10 cellular contexts compared by ENCODE assay signal in genomic region chr12:103858953-103859601, GRCh38. TPM values are rescaled to one million over a fixed set of nuclear protein-coding genes. Genes with fewer than 3 reads are reported as not detected.
DNase-seq lines count a peak whose midpoint lies in the region; ATAC-seq, FAIRE-seq and TF ChIP-seq lines count a peak whose summit lies in the region.
"Had no signal": no experiment of that assay in that cellular context is flagged by ENCODE, and none has a peak within 500 bp of the region (broad histone marks: within the 10 kb centered on the region; RNA-seq: fewer than 3 reads in every experiment).

No MANE protein-coding gene starts in this region.

- peak; percentile 87 for ATAC-seq in K562
- no peak for ATAC-seq in activated T-cell treated with anti-CD3 and anti-CD28 coated beads, Interleukin-2, amount 50 U/mL, for 4 hours

- no peak overlapping the region for H3K4me3 Mint-ChIP-seq in activated T-cell treated with anti-CD3 and anti-CD28 coated beads, Interleukin-2, amount 50 U/mL, for 4 hours

- intact Hi-C loops in K562 (cut with micrococcal nuclease), result no loop called here

- POLR2A ChIA-PET in K562 (lab: Yijun Ruan, JAX), result interaction anchor here (0.6 kb wide), 1 partner anchor 313 kb away, joined by 3 read pairs; no protein-coding TSS in a partner anchor

- H3K4me2 ChIP-seq in K562 (ENCODE audit: insufficient read depth, low read length), result peak overlapping the region; percentile 29; the same call in 1 of the 2 replicates
- H3K4me2 ChIP-seq in keratinocyte (ENCODE audit: control insufficient read depth, extremely low read depth, insufficient read depth, low read depth, low read length), result peak overlapping the region; percentile 70

- H3K27ac ChIP-seq in K562 (ENCODE audit: extremely low read depth, low read depth, low read length) (no peak overlapping the region; the same call in 2 of the 3 replicates), keratinocyte (ENCODE audit: control insufficient read depth, insufficient read depth, low read length) (peak overlapping the region; percentile 91), thymus (ENCODE audit: low read depth) (peak overlapping the region; percentile 67)

- TF ChIP-seq RAD21 in K562 (CRISPR knock-in tag; conservative IDR thresholded peaks at IDR 0.05 in 1 of 2, IDR thresholded peaks at IDR 0.05 in 1 of 2), result no peak

- BruUV-seq in K562 (replicated peaks; lab: Mats Ljungman, UMichigan), result no TSS peak

- H3K9me3 ChIP-seq in K562 (replicated peaks; ENCODE audit: control insufficient read depth, insufficient read depth, low read depth, low read length) (no peaks in the 10 kb centered on the region), keratinocyte (ENCODE audit: control insufficient read depth, low read depth, low read length) (no peaks in the 10 kb centered on the region), thymus (ENCODE audit: control insufficient read depth) (no peaks in the 10 kb centered on the region)

- H4K20me1 ChIP-seq in K562 (replicated peaks; ENCODE audit: control insufficient read depth, insufficient read depth, low read length), result no peaks in the 10 kb centered on the region
- no peaks in the 10 kb centered on the region for H4K20me1 ChIP-seq in keratinocyte (ENCODE audit: control insufficient read depth, extremely low read depth, insufficient read depth, low read length)

- H3K4me1 ChIP-seq in K562 (replicated peaks in 1 of 2; ENCODE audit: control insufficient read depth in 2 of 2, insufficient read depth in 2 of 2, low read length in 2 of 2) (peaks cover 0 to 9% of the 10 kb centered on the region in 2 experiments; a peak in 2 of 5 replicates), keratinocyte (ENCODE audit: control insufficient read depth, extremely low read depth, insufficient read depth, low read length) (peaks cover 17% of the 10 kb centered on the region), thymus (ENCODE audit: control insufficient read depth, insufficient read depth, low read length) (no peaks in the 10 kb centered on the region)

- H3K36me3 Mint-ChIP-seq in activated T-cell treated with anti-CD3 and anti-CD28 coated beads, Interleukin-2, amount 50 U/mL, for 4 hours (ENCODE audit: insufficient read depth), result no peaks in the 10 kb centered on the region

- no peaks in the 10 kb centered on the region for H3K9me3 Mint-ChIP-seq in activated T-cell treated with anti-CD3 and anti-CD28 coated beads, Interleukin-2, amount 50 U/mL, for 4 hours

- TF ChIP-seq CTCF in K562 (IDR thresholded peaks at IDR 0.05 in 2 of 3, conservative IDR thresholded peaks at IDR 0.05 in 1 of 3; ENCODE audit: insufficient read depth in 2 of 3, low read depth in 1 of 3, low read length in 3 of 3) (no peak), keratinocyte (optimal IDR thresholded peaks at IDR 0.05 in 1 of 3, IDR thresholded peaks at IDR 0.05 in 1 of 3, conservative IDR thresholded peaks at IDR 0.05 in 1 of 3; ENCODE audit: extremely low read depth in 1 of 3, insufficient read depth in 2 of 3, low read length in 3 of 3) (no peak)

- no peaks in the 10 kb centered on the region for H3K79me2 ChIP-seq in K562 (ENCODE audit: control insufficient read depth, insufficient read depth, low read length)
- H3K79me2 ChIP-seq in keratinocyte (ENCODE audit: control insufficient read depth, insufficient read depth, low read length), result no peaks in the 10 kb centered on the region

- peak; percentile 38; the same call in 1 of the 2 replicates for TF ChIP-seq EP300 in K562 (IDR thresholded peaks at IDR 0.05; ENCODE audit: low read length)

- peaks cover 4 to 21% of the 10 kb centered on the region in 2 experiments; a peak in 4 of 5 replicates for H3K27me3 ChIP-seq in K562 (ENCODE audit: control insufficient read depth in 2 of 2, insufficient read depth in 2 of 2, low read length in 2 of 2)
- H3K27me3 ChIP-seq in keratinocyte (ENCODE audit: control insufficient read depth, extremely low read depth, insufficient read depth, low read length), result no peaks in the 10 kb centered on the region
- no peaks in the 10 kb centered on the region for H3K27me3 ChIP-seq in thymus (ENCODE audit: control insufficient read depth, insufficient read depth)

- no peak for TF ChIP-seq POLR2A in K562 (conservative IDR thresholded peaks at IDR 0.05)

- in situ Hi-C loops in K562 (cut with MboI), result no loop called here

- H3K4me3 ChIP-seq in K562, result no peak overlapping the region
- H3K4me3 ChIP-seq in keratinocyte (ENCODE audit: control insufficient read depth in 2 of 3, extremely low read depth in 1 of 3, insufficient read depth in 2 of 3, low read depth in 1 of 3, low read length in 3 of 3), result peak overlapping the region in 1 of 3 experiments; percentile 24
- H3K4me3 ChIP-seq in thymus (ENCODE audit: low read length), result no peak overlapping the region

- H3K9ac ChIP-seq in K562 (ENCODE audit: insufficient read depth in 1 of 2, low read depth in 2 of 2, low read length in 2 of 2), result no peak overlapping the region
- H3K9ac ChIP-seq in keratinocyte (ENCODE audit: control insufficient read depth, extremely low read depth, insufficient read depth, low read length), result peak overlapping the region; percentile 59

- dilution Hi-C loops in keratinocyte (cut with MboI; ENCODE audit: extremely low pct_ligation_motif_present, low sequenced_read_pairs), result no loop called here

- peak; percentile 86 for DNase-seq in HK-2 (ENCODE audit: unreplicated experiment)
- DNase-seq in K562 (ENCODE audit: extremely low read depth in 1 of 4, low spot score in 3 of 4), result peak in 3 of 4 experiments; percentile 19 to 67 (median 35)
- peak; percentile 95 for DNase-seq in keratinocyte (ENCODE audit: low read depth, low spot score)
- DNase-seq in activated CD4-positive, alpha-beta T cell treated with anti-CD3 and anti-CD28 coated beads for 1 hour, result no peak
- DNase-seq in NCI-H2081 (lab: John Stamatoyannopoulos, UW), result no peak
- no peak for DNase-seq in HuH-7 (ENCODE audit: low spot score)
- no peak for DNase-seq in activated T-cell treated with anti-CD3 and anti-CD28 coated beads, Interleukin-2, amount 50 U/mL, for 4 hours
- DNase-seq: activated CD8-positive, alpha-beta memory T cell treated with anti-CD3 and anti-CD28 coated beads, Interleukin-2, amount 50 U/mL, for 4 hours; NCI-H1105 had no signal

- 8% methylated on average over 10 of the region's 10 CpGs for WGBS in K562 (ENCODE audit: insufficient coverage, low coverage, missing lambda C conversion rate)
- 96% methylated on average over 10 of the region's 10 CpGs for WGBS in thymus

- CTCF ChIA-PET in K562 (lab: Yijun Ruan, JAX; ENCODE audit: low intra/inter-chr PET ratio), result no interaction called here

- H3K27me3 Mint-ChIP-seq in activated T-cell treated with anti-CD3 and anti-CD28 coated beads, Interleukin-2, amount 50 U/mL, for 4 hours (ENCODE audit: low read depth), result no peaks in the 10 kb centered on the region

- H2AFZ ChIP-seq in K562 (ENCODE audit: low read depth, low read length) (peak overlapping the region; percentile 80; the same call in 1 of the 2 replicates), keratinocyte (ENCODE audit: control insufficient read depth, low read length) (peak overlapping the region; percentile 91)

- H3K36me3 ChIP-seq in K562 (ENCODE audit: control insufficient read depth, insufficient read depth, low read length) (no peaks in the 10 kb centered on the region), keratinocyte (ENCODE audit: control insufficient read depth in 2 of 2, extremely low read depth in 1 of 2, insufficient read depth in 2 of 2, low read length in 2 of 2) (no peaks in the 10 kb centered on the region), thymus (ENCODE audit: control insufficient read depth, insufficient read depth) (no peaks in the 10 kb centered on the region)

- no peak for FAIRE-seq in K562 (lab: Jason Lieb, UNC)
- FAIRE-seq in keratinocyte (lab: Jason Lieb, UNC), result peak; percentile 89

- H3K4me1 Mint-ChIP-seq in activated T-cell treated with anti-CD3 and anti-CD28 coated beads, Interleukin-2, amount 50 U/mL, for 4 hours (ENCODE audit: low read depth), result no peaks in the 10 kb centered on the region

- H3K9me1 ChIP-seq in K562 (ENCODE audit: control insufficient read depth, insufficient read depth, low read length), result no peaks in the 10 kb centered on the region
- peaks cover 2% of the 10 kb centered on the region for H3K9me1 ChIP-seq in keratinocyte (ENCODE audit: control insufficient read depth, extremely low read depth, insufficient read depth, low read length)

RNA-seq across cellular contexts. Expression of gene NT5DC3, which starts 18.0 kb away (rescaled TPM):
- 39.6 and 65.6 TPM in 2 replicates for total RNA-seq in K562 (2011; cell fraction: chromatin; rRNA removed; ENCODE audit: low replicate concordance)
- 22.3 and 29.6 TPM in 2 replicates for total RNA-seq in K562 (2011; cell fraction: nucleolus; rRNA removed)
- 35.5 and 41.1 TPM in 2 replicates for total RNA-seq in K562 (2011; cell fraction: nucleoplasm; rRNA removed)
- total RNA-seq in K562 (2014; rRNA removed) (20.4 and 24.5 TPM in 2 replicates), K562 (2014; rRNA removed; fragmentation: Illumina TruSeq; extraction: Trizol) (29.8 and 33.2 TPM in 2 replicates), K562 (2015; rRNA removed; fragmentation: Illumina TruSeq; extraction: Trizol) (23.5 and 25.7 TPM in 2 replicates), K562 (2021) (26.2 and 30.7 TPM in 2 replicates)
- polyA plus RNA-seq in K562 (2011; rRNA removed) (6.3 and 11.0 TPM in 2 replicates), K562 (2014; fragmentation: Illumina TruSeq; extraction: Trizol) (14.9 and 16.2 TPM in 2 replicates), K562 (2014; fragmentation: Nextera tagmentation; extraction: Ambion mirVana) (10 to 100 TPM; 14.2 to 33.5 TPM), K562 (2014; rRNA removed) (18.8 and 19.8 TPM in 2 replicates), keratinocyte (10.7 to 14.6 TPM (median 12.8 TPM) in 3 replicates), thymus (2.1 TPM)
- polyA plus RNA-seq in K562 (2011; cell fraction: cytosol; rRNA removed), result 3.8 and 11.5 TPM in 2 replicates
- 12.9 and 20.4 TPM in 2 replicates for polyA plus RNA-seq in K562 (2011; cell fraction: nucleus; rRNA removed)
- 6.8 and 9.8 TPM in 2 replicates for polyA plus RNA-seq in K562 (2012)
- polyA minus RNA-seq in K562 (2011; rRNA and poly(A)+ RNA removed), result 12.7 and 24.4 TPM in 2 replicates
- 6.4 and 13.5 TPM in 2 replicates for polyA minus RNA-seq in K562 (2011; cell fraction: cytosol; rRNA and poly(A)+ RNA removed)
- 6.9 and 22.4 TPM in 2 replicates for polyA minus RNA-seq in K562 (2011; cell fraction: nucleus; rRNA and poly(A)+ RNA removed)
- polyA plus RNA-seq in keratinocyte (2011; ENCODE audit: low read depth), result 7.0 TPM
- 8.7 and 10.7 TPM in 2 replicates for polyA plus RNA-seq in keratinocyte (2011; cell fraction: cytosol; rRNA removed)
- 38.7 and 45.8 TPM in 2 replicates for polyA plus RNA-seq in keratinocyte (2011; cell fraction: nucleus; rRNA removed)
- 8.5 and 15.2 TPM in 2 replicates for polyA plus RNA-seq in keratinocyte (2012; ENCODE audit: low replicate concordance)
- polyA minus RNA-seq in keratinocyte, result 25.3 to 35.2 TPM (median 26.9 TPM) in 3 replicates
- polyA minus RNA-seq in keratinocyte (2011; cell fraction: cytosol; rRNA and poly(A)+ RNA removed), result 17.1 TPM
- polyA minus RNA-seq in keratinocyte (2011; cell fraction: nucleus; rRNA and poly(A)+ RNA removed), result 29.3 and 63.4 TPM in 2 replicates
- 10 to 100 TPM; 13.6 to 15.1 (median 14.1) TPM for total RNA-seq in activated T-cell treated with anti-CD3 and anti-CD28 coated beads, Interleukin-2, amount 50 U/mL, for 4 hours

Comparison
In these comparisons a context has a peak if more than half of its experiments do, and no peak if none do; other contexts are left out.
1. DNase-seq: peak in HK-2 (single experiment), K562 (3 of 4) and keratinocyte (single experiment); none in activated CD4-positive, alpha-beta T cell treated with anti-CD3 and anti-CD28 coated beads for 1 hour (single experiment), NCI-H2081 (0 of 2), HuH-7 (single experiment) and activated T-cell treated with anti-CD3 and anti-CD28 coated beads, Interleukin-2, amount 50 U/mL, for 4 hours (single experiment).